In the genomic region with DNA sequence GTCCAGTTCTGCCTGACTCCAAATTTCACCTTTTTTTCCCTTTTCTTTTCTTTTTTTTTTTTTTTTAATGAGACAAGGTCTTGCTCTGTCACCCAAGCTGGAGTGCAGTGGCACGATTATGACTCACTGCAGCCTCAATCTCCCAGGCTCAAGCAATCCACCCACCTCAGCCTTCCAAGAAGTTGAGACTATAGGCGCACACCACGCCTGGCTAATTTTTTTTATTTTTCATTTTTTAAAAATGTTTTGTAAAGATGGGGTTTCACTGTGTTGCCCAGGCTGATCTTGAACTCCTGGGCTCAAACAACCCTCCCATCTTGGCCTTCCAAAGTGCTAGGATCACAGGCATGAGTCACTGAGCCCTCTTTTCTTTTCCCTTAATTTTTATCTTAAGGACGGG, we compare ENCODE assay signal across 31 cellular contexts.
"Had no signal": no experiment of that assay in that cellular context is flagged by ENCODE, and none has a peak within 500 bp of the region (broad histone marks: within the 10 kb centered on the region; RNA-seq: fewer than 3 reads in every experiment).

No MANE protein-coding gene starts in this region.

- H3K4me1 Mint-ChIP-seq: natural killer cell; nephron; stimulated activated naive CD8-positive, alpha-beta T cell treated with anti-CD3 and anti-CD28 coated beads, Interleukin-15, amount 100 ng/mL, for 72 hours had no signal

- H2AFZ ChIP-seq: neural progenitor cell, parathyroid adenoma had no signal

- H3K9ac ChIP-seq: neural progenitor cell, parathyroid adenoma had no signal

- H3K9me3 ChIP-seq: ovary, psoas muscle, right lobe of liver, spleen, suprapubic skin, testis, tibial artery, transverse colon, upper lobe of right lung, uterus had no signal

- H3K27me3 Mint-ChIP-seq: stimulated activated naive CD8-positive, alpha-beta T cell treated with anti-CD3 and anti-CD28 coated beads, Interleukin-15, amount 100 ng/mL, for 72 hours had no signal

- H3K4me2 ChIP-seq: neural progenitor cell, smooth muscle cell had no signal

- H3K36me3 ChIP-seq: neural progenitor cell, ovary, right lobe of liver, spleen, suprapubic skin, tibial artery, transverse colon, upper lobe of right lung, uterus had no signal

- H3K79me2 ChIP-seq: parathyroid adenoma had no signal

- H3K27ac ChIP-seq: neural progenitor cell, ovary, parathyroid adenoma, psoas muscle, right lobe of liver, skin epidermis, spleen, suprapubic skin, testis, tibial artery, transverse colon, upper lobe of right lung, uterus had no signal

- H3K36me3 Mint-ChIP-seq: natural killer cell; neural progenitor cell; stimulated activated memory B cell treated with anti-CD40 and anti-IgM and Interleukin-4, amounts not matched to agents 10 μg/mL and 1 μg/mL and 100 μg/mL, for 72 hours; type B pancreatic cell had no signal

- ATAC-seq: natural killer cell; psoas muscle; right cardiac atrium; right lobe of liver; stimulated activated memory B cell treated with anti-CD40 and anti-IgM and Interleukin-4, amounts not matched to agents 10 μg/mL and 1 μg/mL and 100 μg/mL, for 72 hours; stimulated activated naive CD8-positive, alpha-beta T cell treated with anti-CD3 and anti-CD28 coated beads, Interleukin-15, amount 100 ng/mL, for 72 hours; stimulated activated naive CD8-positive, alpha-beta T cell treated with anti-CD3 and anti-CD28 coated beads, Interleukin-15, Interleukin-2, amounts not matched to agents 100 U/mL and 50 U/mL, for 24 hours; upper lobe of right lung had no signal

- H3K4me1 ChIP-seq: neural progenitor cell, parathyroid adenoma, right lobe of liver, suprapubic skin, testis, transverse colon, upper lobe of right lung, uterus had no signal

- H3K4me3 Mint-ChIP-seq: natural killer cell; nephron; neural progenitor cell; stimulated activated memory B cell treated with anti-CD40 and anti-IgM and Interleukin-4, amounts not matched to agents 10 μg/mL and 1 μg/mL and 100 μg/mL, for 72 hours; stimulated activated naive CD8-positive, alpha-beta T cell treated with anti-CD3 and anti-CD28 coated beads, Interleukin-15, amount 100 ng/mL, for 72 hours; type B pancreatic cell had no signal

- H3K27ac Mint-ChIP-seq: natural killer cell; nephron; neural progenitor cell; progenitor cell of endocrine pancreas; stimulated activated memory B cell treated with anti-CD40 and anti-IgM and Interleukin-4, amounts not matched to agents 10 μg/mL and 1 μg/mL and 100 μg/mL, for 72 hours; stimulated activated naive CD8-positive, alpha-beta T cell treated with anti-CD3 and anti-CD28 coated beads, Interleukin-15, amount 100 ng/mL, for 72 hours; type B pancreatic cell had no signal

- H3K4me3 ChIP-seq: neural progenitor cell, ovary, psoas muscle, right lobe of liver, skin epidermis, smooth muscle cell, spleen, suprapubic skin, testis, tibial artery, transverse colon, upper lobe of right lung, uterus had no signal

- DNase-seq: natural killer cell; occipital lobe; ovary; posterior cingulate gyrus; psoas muscle; right cardiac atrium; right lobe of liver; spleen; stimulated activated CD4-positive, alpha-beta T cell treated with anti-CD3 and anti-CD28 coated beads, Interleukin-12 subunit alpha, Interleukin-12 subunit beta, amount 100 ng/mL, for 4 hours; stimulated activated CD4-positive, alpha-beta T cell treated with anti-CD3 and anti-CD28 coated beads, Interleukin-1b, Interleukin-23, amount 100 ng/mL, for 48 hours; stimulated activated CD4-positive, alpha-beta T cell treated with anti-CD3 and anti-CD28 coated beads, Interleukin-4, amount 100 ng/mL, for 1 hour; stimulated activated CD4-positive, alpha-beta T cell treated with anti-CD3 and anti-CD28 coated beads, Interleukin-4, amount 100 ng/mL, for 4 hours; stimulated activated CD8-positive, alpha-beta memory T cell treated with anti-CD3 and anti-CD28 coated beads, Interleukin-4, amount 100 ng/mL, for 48 hours; stimulated activated naive CD4-positive, alpha-beta T cell; stimulated activated naive CD8-positive, alpha-beta T cell treated with anti-CD3 and anti-CD28 coated beads, Interleukin-15, amount 100 ng/mL, for 72 hours; stimulated activated naive CD8-positive, alpha-beta T cell treated with anti-CD3 and anti-CD28 coated beads, Interleukin-15, Interleukin-2, amounts not matched to agents 100 U/mL and 50 U/mL, for 24 hours; substantia nigra; testis; tibial artery; transverse colon; upper lobe of right lung; uterus had no signal

- H3K9me3 Mint-ChIP-seq: natural killer cell; nephron; neural progenitor cell; stimulated activated memory B cell treated with anti-CD40 and anti-IgM and Interleukin-4, amounts not matched to agents 10 μg/mL and 1 μg/mL and 100 μg/mL, for 72 hours; stimulated activated naive CD8-positive, alpha-beta T cell treated with anti-CD3 and anti-CD28 coated beads, Interleukin-15, amount 100 ng/mL, for 72 hours; type B pancreatic cell had no signal

- H3K27me3 ChIP-seq: ovary, right lobe of liver, testis, transverse colon, uterus had no signal
